ENCODE assay signal across 9 cellular contexts in genomic region chr6:151440930-151441329, GRCh38. TPM values are rescaled to one million over a fixed set of nuclear protein-coding genes. Genes with fewer than 3 reads are reported as not detected.
A peak's percentile ranks its signal among the peaks of the same experiment; 100 is the strongest.
DNase-seq lines count a peak whose midpoint lies in the region; ATAC-seq and TF ChIP-seq lines count a peak whose summit lies in the region.
"Had no signal": no experiment of that assay in that cellular context is flagged by ENCODE, and none has a peak within 500 bp of the region (broad histone marks: within the 10 kb centered on the region; RNA-seq: fewer than 3 reads in every experiment).

No MANE protein-coding gene starts in this region.

- H3K9me3 Mint-ChIP-seq in activated naive CD4-positive, alpha-beta T cell treated with anti-CD3 and anti-CD28 coated beads, Interleukin-2, amount 10 ng/mL, durations not matched to agents 7 days and 5 days: no peaks in the 10 kb centered on the region
- H3K9me3 Mint-ChIP-seq in activated naive CD4-positive, alpha-beta T cell treated with anti-CD3 and anti-CD28 coated beads, Interleukin-2, amount 50 U/mL, for 72 hours: no peaks in the 10 kb centered on the region
- no peaks in the 10 kb centered on the region for H3K9me3 Mint-ChIP-seq in endodermal cell
- H3K9me3 Mint-ChIP-seq: naive thymus-derived CD8-positive, alpha-beta T cell had no signal

- no peaks in the 10 kb centered on the region for H3K27me3 Mint-ChIP-seq in activated naive CD4-positive, alpha-beta T cell treated with anti-CD3 and anti-CD28 coated beads, Interleukin-2, amount 10 ng/mL, durations not matched to agents 7 days and 5 days
- no peaks in the 10 kb centered on the region for H3K27me3 Mint-ChIP-seq in endodermal cell (ENCODE audit: insufficient read depth)
- H3K27me3 Mint-ChIP-seq: naive thymus-derived CD8-positive, alpha-beta T cell had no signal

- TF ChIP-seq CTCF in endodermal cell (conservative IDR thresholded peaks at IDR 0.05) (peak; percentile 60), thoracic aorta (IDR thresholded peaks at IDR 0.05) (peak; percentile 38)

- H3K27me3 ChIP-seq in endodermal cell (ENCODE audit: control insufficient read depth, insufficient read depth, low read length, poor library complexity, severe bottlenecking): no peaks in the 10 kb centered on the region
- H3K27me3 ChIP-seq in thoracic aorta (replicated peaks; ENCODE audit: insufficient read depth): no peaks in the 10 kb centered on the region

- H3K9me3 ChIP-seq in endodermal cell (ENCODE audit: control insufficient read depth, low read length): no peaks in the 10 kb centered on the region
- H3K9me3 ChIP-seq in thoracic aorta: no peaks in the 10 kb centered on the region

- peak overlapping the region; percentile 15 for H3K27ac Mint-ChIP-seq in activated naive CD4-positive, alpha-beta T cell treated with anti-CD3 and anti-CD28 coated beads, Interleukin-2, amount 10 ng/mL, durations not matched to agents 7 days and 5 days
- peak overlapping the region in 1 of 2 donors; percentile 24 for H3K27ac Mint-ChIP-seq in activated naive CD4-positive, alpha-beta T cell treated with anti-CD3 and anti-CD28 coated beads, Interleukin-2, amount 50 U/mL, for 72 hours
- peak overlapping the region; percentile 87 for H3K27ac Mint-ChIP-seq in endodermal cell

- intact Hi-C loops in posterior vena cava (cut with DNase I): no loop called here

- H3K4me3 ChIP-seq in endodermal cell (ENCODE audit: low read length): peak overlapping the region; percentile 58
- H3K4me3 ChIP-seq in thoracic aorta: peak overlapping the region; percentile 38

- no CpG with 5 or more reads among the region's 2 CpGs for WGBS in endodermal cell (ENCODE audit: insufficient coverage in 1 of 2, insufficient read length in 1 of 2), 2 experiments

- peaks cover 24% of the 10 kb centered on the region for H3K4me1 Mint-ChIP-seq in activated naive CD4-positive, alpha-beta T cell treated with anti-CD3 and anti-CD28 coated beads, Interleukin-2, amount 10 ng/mL, durations not matched to agents 7 days and 5 days
- peaks cover 43% of the 10 kb centered on the region for H3K4me1 Mint-ChIP-seq in endodermal cell

- H3K9ac ChIP-seq in endodermal cell (ENCODE audit: extremely low read depth, low read length, poor library complexity, severe bottlenecking): no peak overlapping the region

- peaks cover 20% of the 10 kb centered on the region for H3K36me3 Mint-ChIP-seq in activated naive CD4-positive, alpha-beta T cell treated with anti-CD3 and anti-CD28 coated beads, Interleukin-2, amount 10 ng/mL, durations not matched to agents 7 days and 5 days
- H3K36me3 Mint-ChIP-seq in activated naive CD4-positive, alpha-beta T cell treated with anti-CD3 and anti-CD28 coated beads, Interleukin-2, amount 50 U/mL, for 72 hours: no peaks in the 10 kb centered on the region
- H3K36me3 Mint-ChIP-seq in endodermal cell (ENCODE audit: low read depth): peaks cover 57% of the 10 kb centered on the region

- peaks cover 9% of the 10 kb centered on the region for H3K4me1 ChIP-seq in endodermal cell (ENCODE audit: control insufficient read depth, insufficient read depth, low read length)
- H3K4me1 ChIP-seq in thoracic aorta (ENCODE audit: control insufficient read depth in 1 of 2, low read depth in 2 of 2): peaks cover 34 to 86% of the 10 kb centered on the region in 2 donors

- CTCF ChIA-PET in activated naive CD4-positive, alpha-beta T cell treated with anti-CD3 and anti-CD28 coated beads, Interleukin-2, amount 10 ng/mL, durations not matched to agents 7 days and 5 days (lab: Charles Lee): interaction anchor here (0.7 to 2.2 kb wide), 8 partner anchors 11 to 124 kb away, joined by 3 to 16 read pairs (median 3); partner anchors contain the start of gene RMND1

- H3K4me3 Mint-ChIP-seq in activated naive CD4-positive, alpha-beta T cell treated with anti-CD3 and anti-CD28 coated beads, Interleukin-2, amount 10 ng/mL, durations not matched to agents 7 days and 5 days: no peak overlapping the region
- H3K4me3 Mint-ChIP-seq in endodermal cell: peak overlapping the region; percentile 38
- H3K4me3 Mint-ChIP-seq: naive thymus-derived CD8-positive, alpha-beta T cell had no signal

- peaks cover 86% of the 10 kb centered on the region for H3K36me3 ChIP-seq in endodermal cell (ENCODE audit: control insufficient read depth, insufficient read depth, low read length)
- H3K36me3 ChIP-seq in thoracic aorta: no peaks in the 10 kb centered on the region

- no peak overlapping the region for H3K27ac ChIP-seq in endodermal cell (ENCODE audit: low read depth, low read length)
- H3K27ac ChIP-seq in thoracic aorta: peak overlapping the region; percentile 37 to 53

- ATAC-seq in activated naive CD4-positive, alpha-beta T cell treated with anti-CD3 and anti-CD28 coated beads, Interleukin-2, amount 50 U/mL, for 72 hours: no peak
- ATAC-seq in HG03378 (IDR thresholded peaks at IDR 0.05; ENCODE audit: unreplicated experiment) (peak; percentile 27), thoracic aorta (ENCODE audit: insufficient number of reproducible peaks, low FRiP score, low read depth) (no peak), HG03457 (IDR thresholded peaks at IDR 0.05; ENCODE audit: unreplicated experiment) (no peak)

- no peak for DNase-seq in activated naive CD4-positive, alpha-beta T cell treated with anti-CD3 and anti-CD28 coated beads, Interleukin-2, amount 10 ng/mL, durations not matched to agents 7 days and 5 days
- no peak for DNase-seq in activated naive CD4-positive, alpha-beta T cell treated with anti-CD3 and anti-CD28 coated beads, Interleukin-2, amount 50 U/mL, for 72 hours (ENCODE audit: low spot score in 2 of 2)
- DNase-seq in endodermal cell (no peak), thoracic aorta (ENCODE audit: low spot score) (no peak), LoVo (ENCODE audit: low spot score) (no peak), posterior vena cava (ENCODE audit: low spot score) (no peak)

RNA-seq across cellular contexts. Expression of gene RMND1, which starts 11.0 kb away (rescaled TPM):
- total RNA-seq in activated naive CD4-positive, alpha-beta T cell treated with anti-CD3 and anti-CD28 coated beads, Interleukin-2, amount 50 U/mL, for 72 hours: 10 to 100 TPM; 17.8 to 23.4 TPM
- total RNA-seq in endodermal cell: 10 to 100 TPM; 40.8 to 45.4 TPM
- polyA plus RNA-seq in endodermal cell (2013, experiment 1 of 2): 31.9 TPM
- 32.7 TPM for polyA plus RNA-seq in endodermal cell (2013, experiment 2 of 2)
- 10 to 100 TPM; 20.7 to 21.2 TPM for total RNA-seq in thoracic aorta
- total RNA-seq in posterior vena cava: 10 to 100 TPM; 13.8 to 16.2 TPM

RNA-seq across cellular contexts. Expression of gene ZBTB2, which starts 49.6 kb away (rescaled TPM):
- total RNA-seq in activated naive CD4-positive, alpha-beta T cell treated with anti-CD3 and anti-CD28 coated beads, Interleukin-2, amount 50 U/mL, for 72 hours: 10 to 100 TPM; 14.8 to 21.4 TPM
- total RNA-seq in endodermal cell (10 to 100 TPM; 11.4 to 15.2 TPM), thoracic aorta (1 to 10 TPM; 5.3 to 8.4 TPM), posterior vena cava (1 to 10 TPM; 8.7 to 9.5 TPM)
- polyA plus RNA-seq in endodermal cell (2013, experiment 1 of 2): 11.3 TPM
- polyA plus RNA-seq in endodermal cell (2013, experiment 2 of 2): 11.1 TPM

RNA-seq across cellular contexts. Expression of gene CCDC170, which starts 52.9 kb away (rescaled TPM):
- not detected for total RNA-seq in activated naive CD4-positive, alpha-beta T cell treated with anti-CD3 and anti-CD28 coated beads, Interleukin-2, amount 50 U/mL, for 72 hours
- total RNA-seq in endodermal cell (1 to 10 TPM; 2.2 to 4.1 TPM), thoracic aorta (1 to 10 TPM in 1 of 2 donors, under 1 TPM in 1; 0.81 to 1.5 TPM), posterior vena cava (1 to 10 TPM; 1.3 to 1.7 TPM)
- 0.46 TPM for polyA plus RNA-seq in endodermal cell (2013, experiment 1 of 2)
- 1.2 TPM for polyA plus RNA-seq in endodermal cell (2013, experiment 2 of 2)
- total RNA-seq: naive thymus-derived CD8-positive, alpha-beta T cell had no signal
